In the genomic region with DNA sequence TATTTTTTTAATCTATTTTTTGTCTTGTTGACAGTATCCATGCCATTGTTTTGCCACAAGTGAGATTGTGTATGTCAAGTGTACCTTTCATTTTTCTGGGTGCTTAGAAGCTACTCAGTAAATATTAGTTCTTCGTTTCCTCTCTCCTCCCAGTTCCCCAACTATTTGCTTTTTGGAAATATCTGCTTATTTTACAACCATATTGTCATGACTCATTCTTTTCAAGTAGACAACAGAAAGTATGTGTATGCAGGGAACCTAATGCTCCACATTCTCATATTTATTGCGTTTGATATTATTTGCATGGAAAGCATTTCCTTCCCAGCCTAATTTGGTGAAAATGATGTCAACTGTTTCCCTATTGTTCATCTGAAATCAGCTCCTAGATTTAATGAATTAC, we compare ENCODE assay signal across 30 cellular contexts.
"Had no signal": no experiment of that assay in that cellular context is flagged by ENCODE, and none has a peak within 500 bp of the region (broad histone marks: within the 10 kb centered on the region; RNA-seq: fewer than 3 reads in every experiment).

No MANE protein-coding gene starts in this region.

- H3K27me3 Mint-ChIP-seq: activated B cell treated with CpG ODN at 0.5 μM for 24 hours; activated CD4-positive, alpha-beta T cell treated with anti-CD3 and anti-CD28 coated beads, Interleukin-2, amount 10 ng/mL, durations not matched to agents 24 days and 14 days; activated CD8-positive, alpha-beta memory T cell treated with anti-CD3 and anti-CD28 coated beads, Interleukin-2, amount 10 ng/mL, durations not matched to agents 7 days and 5 days; activated naive CD8-positive, alpha-beta T cell treated with anti-CD3 and anti-CD28 coated beads, Interleukin-2, amount 50 U/mL, for 24 hours; activated T-cell treated with anti-CD3 and anti-CD28 coated beads, Interleukin-2, amount 50 U/mL, for 24 hours; brain; T-cell had no signal

- DNase-seq: activated B cell treated with CpG ODN at 0.5 μM for 24 hours; activated CD4-positive, alpha-beta T cell treated with anti-CD3 and anti-CD28 coated beads for 1 hour; activated CD4-positive, alpha-beta T cell treated with anti-CD3 and anti-CD28 coated beads, Interleukin-2, amount 10 ng/mL, durations not matched to agents 24 days and 14 days; activated CD4-positive, alpha-beta T cell treated with anti-CD3 and anti-CD28 coated beads, Interleukin-2, amount 50 U/mL, for 48 hours; activated CD8-positive, alpha-beta memory T cell treated with anti-CD3 and anti-CD28 coated beads, Interleukin-2, amount 10 ng/mL, durations not matched to agents 7 days and 5 days; activated effector memory CD4-positive, alpha-beta T cell treated with Interleukin-2 at 50 U/mL for 16 hours; activated naive CD4-positive, alpha-beta T cell; activated naive CD8-positive, alpha-beta T cell treated with anti-CD3 and anti-CD28 coated beads, Interleukin-2, amount 50 U/mL, for 24 hours; activated T-cell treated with anti-CD3 and anti-CD28 coated beads, Interleukin-2, amount 50 U/mL, for 24 hours; amygdala; KG1; NCI-H1092; NCI-H1417 treated with DMSO at 0.1 percent for 48 hours; NCI-H1694; NCI-H2029; NCI-H2107; NCI-H2171 treated with DMSO at 0.1 percent for 48 hours; NCI-H226; NCI-H526; NCI-H82; Right ventricle myocardium superior; RPMI8226; T-cell; T-helper 2 cell; T1000 had no signal

- H3K27ac ChIP-seq: cardiac muscle cell had no signal

- H3K36me3 Mint-ChIP-seq: activated CD8-positive, alpha-beta memory T cell treated with anti-CD3 and anti-CD28 coated beads, Interleukin-2, amount 10 ng/mL, durations not matched to agents 7 days and 5 days; activated naive CD4-positive, alpha-beta T cell treated with anti-CD3 and anti-CD28 coated beads, Interleukin-2, amount 50 U/mL, for 72 hours; brain; T-cell had no signal

- H3K4me3 Mint-ChIP-seq: activated B cell treated with CpG ODN at 0.5 μM for 24 hours; activated CD4-positive, alpha-beta T cell treated with anti-CD3 and anti-CD28 coated beads, Interleukin-2, amount 10 ng/mL, durations not matched to agents 24 days and 14 days; activated CD8-positive, alpha-beta memory T cell treated with anti-CD3 and anti-CD28 coated beads, Interleukin-2, amount 10 ng/mL, durations not matched to agents 7 days and 5 days; activated naive CD8-positive, alpha-beta T cell treated with anti-CD3 and anti-CD28 coated beads, Interleukin-2, amount 50 U/mL, for 24 hours; activated T-cell treated with anti-CD3 and anti-CD28 coated beads, Interleukin-2, amount 50 U/mL, for 24 hours; activated T-helper 1 cell treated with anti-CD3 and anti-CD28 coated beads, Interleukin-12 subunit alpha, Interleukin-12 subunit beta, Interleukin-2, Interleukin-4 antibody, amounts not matched to agents 30 ng/mL and 10 ng/mL and 1 ng/mL, durations not matched to agents 14 hours and 24 hours and 36 hours; brain; T-cell had no signal

- H3K36me3 ChIP-seq: cardiac muscle cell had no signal

- H3K27ac Mint-ChIP-seq: activated B cell treated with CpG ODN at 0.5 μM for 24 hours; activated CD4-positive, alpha-beta T cell treated with anti-CD3 and anti-CD28 coated beads, Interleukin-2, amount 10 ng/mL, durations not matched to agents 24 days and 14 days; activated CD8-positive, alpha-beta memory T cell treated with anti-CD3 and anti-CD28 coated beads, Interleukin-2, amount 10 ng/mL, durations not matched to agents 7 days and 5 days; activated naive CD4-positive, alpha-beta T cell treated with anti-CD3 and anti-CD28 coated beads, Interleukin-2, amount 50 U/mL, for 72 hours; activated naive CD8-positive, alpha-beta T cell treated with anti-CD3 and anti-CD28 coated beads, Interleukin-2, amount 50 U/mL, for 24 hours; activated T-cell treated with anti-CD3 and anti-CD28 coated beads, Interleukin-2, amount 50 U/mL, for 24 hours; activated T-helper 1 cell treated with anti-CD3 and anti-CD28 coated beads, Interleukin-12 subunit alpha, Interleukin-12 subunit beta, Interleukin-2, Interleukin-4 antibody, amounts not matched to agents 30 ng/mL and 10 ng/mL and 1 ng/mL, durations not matched to agents 14 hours and 24 hours and 36 hours; brain; T-cell had no signal

- H3K4me1 Mint-ChIP-seq: activated B cell treated with CpG ODN at 0.5 μM for 24 hours; activated CD4-positive, alpha-beta T cell treated with anti-CD3 and anti-CD28 coated beads, Interleukin-2, amount 10 ng/mL, durations not matched to agents 24 days and 14 days; activated CD8-positive, alpha-beta memory T cell treated with anti-CD3 and anti-CD28 coated beads, Interleukin-2, amount 10 ng/mL, durations not matched to agents 7 days and 5 days; activated naive CD8-positive, alpha-beta T cell treated with anti-CD3 and anti-CD28 coated beads, Interleukin-2, amount 50 U/mL, for 24 hours; brain; T-cell had no signal

- H3K27me3 ChIP-seq: cardiac muscle cell had no signal

- H3K9me3 Mint-ChIP-seq: activated B cell treated with CpG ODN at 0.5 μM for 24 hours; activated CD4-positive, alpha-beta T cell treated with anti-CD3 and anti-CD28 coated beads, Interleukin-2, amount 10 ng/mL, durations not matched to agents 24 days and 14 days; activated naive CD8-positive, alpha-beta T cell treated with anti-CD3 and anti-CD28 coated beads, Interleukin-2, amount 50 U/mL, for 24 hours; activated T-cell treated with anti-CD3 and anti-CD28 coated beads, Interleukin-2, amount 50 U/mL, for 24 hours; activated T-helper 1 cell treated with anti-CD3 and anti-CD28 coated beads, Interleukin-12 subunit alpha, Interleukin-12 subunit beta, Interleukin-2, Interleukin-4 antibody, amounts not matched to agents 30 ng/mL and 10 ng/mL and 1 ng/mL, durations not matched to agents 14 hours and 24 hours and 36 hours; brain had no signal

- H3K4me3 ChIP-seq: cardiac muscle cell had no signal

- ATAC-seq: activated CD8-positive, alpha-beta memory T cell treated with anti-CD3 and anti-CD28 coated beads, Interleukin-2, amount 10 ng/mL, durations not matched to agents 7 days and 5 days; activated naive CD4-positive, alpha-beta T cell treated with anti-CD3 and anti-CD28 coated beads, Interleukin-2, amount 50 U/mL, for 72 hours; activated naive CD8-positive, alpha-beta T cell treated with anti-CD3 and anti-CD28 coated beads, Interleukin-2, amount 50 U/mL, for 24 hours; Panc1; T-cell had no signal
